In genomic region chr11:12111482-12112149, GRCh38 we compare ENCODE assay signal across 8 cellular contexts.
DNase-seq lines count a peak whose midpoint lies in the region; ATAC-seq and TF ChIP-seq lines count a peak whose summit lies in the region.

No MANE protein-coding gene starts in this region.

- in situ Hi-C loops in astrocyte of the cerebellum (cut with HindIII; ENCODE audit: low sequenced_read_pairs): no loop called here

- peak overlapping the region in 3 of 5 donors; percentile 57 to 77 (median 75) for H3K9ac ChIP-seq in subcutaneous abdominal adipose tissue (ENCODE audit: low read length in 5 of 5)

- DNase-seq in NCI-H748 (lab: John Stamatoyannopoulos, UW; ENCODE audit: unreplicated experiment): peak; percentile 44
- no peak for DNase-seq in NCI-H748 treated with DMSO at 0.1 percent for 48 hours (lab: John Stamatoyannopoulos, UW)
- no peak for DNase-seq in astrocyte of the cerebellum (ENCODE audit: low read depth)
- DNase-seq in kidney glomerular epithelial cell (lab: John Stamatoyannopoulos, UW): peak; percentile 21
- no peak for DNase-seq in activated CD4-positive, CD25-positive, alpha-beta regulatory T cell treated with anti-CD3 and anti-CD28 coated beads, Interleukin-2, amount 50 U/mL, for 72 hours
- DNase-seq in superior temporal gyrus (ENCODE audit: extremely low spot score): no peak

- H3K4me3 ChIP-seq in astrocyte of the cerebellum (ENCODE audit: low read depth, low read length) (peak overlapping the region; percentile 79), subcutaneous abdominal adipose tissue (ENCODE audit: low read depth in 1 of 5, low read length in 5 of 5) (peak overlapping the region; percentile 10 to 84 (median 78))

- no peaks in the 10 kb centered on the region for H3K27me3 ChIP-seq in subcutaneous abdominal adipose tissue (ENCODE audit: control insufficient read depth in 5 of 5, insufficient read depth in 4 of 5, low read length in 5 of 5)

- no peak for TF ChIP-seq CTCF in astrocyte of the cerebellum (IDR thresholded peaks at IDR 0.05; ENCODE audit: low read depth, low read length, missing control alignments)

- H3K4me1 ChIP-seq in subcutaneous abdominal adipose tissue (ENCODE audit: control insufficient read depth in 5 of 5, insufficient read depth in 5 of 5, low read length in 5 of 5): peaks cover 6 to 21% (median 17%) of the 10 kb centered on the region in 5 donors

- ATAC-seq in HG03442 (IDR thresholded peaks at IDR 0.05; ENCODE audit: unreplicated experiment): no peak

- H3K36me3 ChIP-seq in subcutaneous abdominal adipose tissue (ENCODE audit: control insufficient read depth in 5 of 5, insufficient read depth in 5 of 5, low read length in 5 of 5): no peaks in the 10 kb centered on the region

- H3K27ac ChIP-seq in subcutaneous abdominal adipose tissue (ENCODE audit: low read depth, low read length): no peak overlapping the region

- no peaks in the 10 kb centered on the region for H3K9me3 ChIP-seq in subcutaneous abdominal adipose tissue (ENCODE audit: control insufficient read depth in 5 of 5, low read length in 5 of 5)

Comparison
In these comparisons a context has a peak if more than half of its experiments do, and no peak if none do; other contexts are left out.
1. DNase-seq: peak in NCI-H748 (single experiment) and kidney glomerular epithelial cell (single experiment); none in NCI-H748 treated with DMSO at 0.1 percent for 48 hours (single experiment), astrocyte of the cerebellum (single experiment), activated CD4-positive, CD25-positive, alpha-beta regulatory T cell treated with anti-CD3 and anti-CD28 coated beads, Interleukin-2, amount 50 U/mL, for 72 hours (single experiment) and superior temporal gyrus (single experiment).